ENCODE assay signal across 26 cellular contexts in the genomic region with DNA sequence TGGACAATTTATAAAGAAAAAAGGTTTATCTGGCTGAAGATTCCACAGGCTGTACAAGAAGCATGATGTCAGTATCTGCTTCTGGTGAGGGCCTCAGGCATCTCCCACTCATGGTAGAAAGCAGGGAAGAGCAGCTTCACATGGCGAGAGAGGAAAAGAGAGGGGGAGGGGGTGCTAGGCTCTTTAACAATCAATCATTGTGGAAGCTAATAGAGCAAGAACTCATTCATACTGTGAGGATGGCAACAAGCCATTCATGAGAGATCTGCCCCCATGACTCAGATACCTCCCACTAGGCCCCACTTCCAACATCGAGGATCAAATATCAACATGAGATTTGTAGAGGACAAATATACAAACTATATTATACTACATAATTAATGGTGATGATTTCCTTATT.
DNase-seq lines count a peak whose midpoint lies in the region; ATAC-seq, FAIRE-seq and TF ChIP-seq lines count a peak whose summit lies in the region.
"Had no signal": no experiment of that assay in that cellular context is flagged by ENCODE, and none has a peak within 500 bp of the region (broad histone marks: within the 10 kb centered on the region; RNA-seq: fewer than 3 reads in every experiment).

No MANE protein-coding gene starts in this region.

- H3K4ac ChIP-seq in mesenchymal stem cell (ENCODE audit: low read depth in 1 of 2, low read length in 2 of 2), result no peak overlapping the region

- no peak overlapping the region for H3K14ac ChIP-seq in mesenchymal stem cell (ENCODE audit: low read length in 2 of 2)

- no peaks in the 10 kb centered on the region for H3K27me3 Mint-ChIP-seq in astrocyte (ENCODE audit: low read depth, unreplicated experiment)
- H3K27me3 Mint-ChIP-seq: activated CD4-positive, alpha-beta T cell treated with anti-CD3 and anti-CD28 coated beads, Interleukin-2, amount 10 ng/mL, durations not matched to agents 7 days and 5 days had no signal

- H3K9ac ChIP-seq in astrocyte (ENCODE audit: low read length) (no peak overlapping the region), mesenchymal stem cell (ENCODE audit: low read length) (no peak overlapping the region)

- H3K4me3 ChIP-seq in astrocyte (ENCODE audit: insufficient read depth, low read depth, low read length), result no peak overlapping the region
- no peak overlapping the region for H3K4me3 ChIP-seq in mesenchymal stem cell (ENCODE audit: insufficient read depth in 1 of 2, low read depth in 1 of 2, low read length in 2 of 2)
- H3K4me3 ChIP-seq: body of pancreas, coronary artery, psoas muscle, SJSA1, testis had no signal

- no peak overlapping the region for H3K27ac Mint-ChIP-seq in astrocyte (ENCODE audit: unreplicated experiment)
- H3K27ac Mint-ChIP-seq: activated CD4-positive, alpha-beta T cell treated with anti-CD3 and anti-CD28 coated beads, Interleukin-2, amount 10 ng/mL, durations not matched to agents 7 days and 5 days; activated naive CD8-positive, alpha-beta T cell; activated T-helper 17 cell treated with anti-CD3 and anti-CD28 coated beads, Interleukin-2, amount 50 U/mL, for 72 hours; stimulated activated memory B cell treated with anti-CD40 and anti-IgM and Interleukin-4, amounts not matched to agents 10 μg/mL and 1 μg/mL and 100 μg/mL, for 72 hours had no signal

- DNase-seq in NCI-H1048 (lab: John Stamatoyannopoulos, UW) (peak; percentile 26), astrocyte (ENCODE audit: low read depth) (peak; percentile 43), head of caudate nucleus (peak in 33 of 42 donors; percentile 5 to 83 (median 31)), smooth muscle cell of the brain vasculature (ENCODE audit: low read depth, low spot score) (peak; percentile 71), posterior vena cava (ENCODE audit: low spot score) (no peak), mesenchymal stem cell (no peak)
- DNase-seq: activated CD4-positive, alpha-beta T cell treated with anti-CD3 and anti-CD28 coated beads, Interleukin-2, amount 10 ng/mL, durations not matched to agents 7 days and 5 days; body of pancreas; glutamatergic neuron; Karpas-422; NCI-H187 treated with DMSO at 0.1 percent for 48 hours; NCI-H345; psoas muscle; stimulated activated CD4-positive, alpha-beta T cell treated with anti-CD3 and anti-CD28 coated beads, Interleukin-2, amount 100 ng/mL, for 24 hours; testis had no signal

- 100% methylated on average over 1 of the region's 2 CpGs for WGBS in mesenchymal stem cell

- no peak for ATAC-seq in GM18867 (IDR thresholded peaks at IDR 0.05; ENCODE audit: unreplicated experiment)
- ATAC-seq: activated T-helper 17 cell treated with anti-CD3 and anti-CD28 coated beads, Interleukin-2, amount 50 U/mL, for 72 hours; body of pancreas; left lobe of liver; Panc1; psoas muscle; stimulated activated memory B cell treated with anti-CD40 and anti-IgM and Interleukin-4, amounts not matched to agents 10 μg/mL and 1 μg/mL and 100 μg/mL, for 72 hours had no signal

- H3K4me3 Mint-ChIP-seq in astrocyte (ENCODE audit: unreplicated experiment), result no peak overlapping the region
- H3K4me3 Mint-ChIP-seq: activated CD4-positive, alpha-beta T cell treated with anti-CD3 and anti-CD28 coated beads, Interleukin-2, amount 10 ng/mL, durations not matched to agents 7 days and 5 days; activated naive CD8-positive, alpha-beta T cell; activated T-helper 17 cell treated with anti-CD3 and anti-CD28 coated beads, Interleukin-2, amount 50 U/mL, for 72 hours; stimulated activated memory B cell treated with anti-CD40 and anti-IgM and Interleukin-4, amounts not matched to agents 10 μg/mL and 1 μg/mL and 100 μg/mL, for 72 hours had no signal

- no peaks in the 10 kb centered on the region for H3K9me3 ChIP-seq in astrocyte (ENCODE audit: insufficient read depth, low read depth, low read length)
- no peaks in the 10 kb centered on the region for H3K9me3 ChIP-seq in mesenchymal stem cell (ENCODE audit: control insufficient read depth, low read length)
- H3K9me3 ChIP-seq: body of pancreas, psoas muscle, SJSA1, testis had no signal

- no peaks in the 10 kb centered on the region for H4K20me1 ChIP-seq in astrocyte (ENCODE audit: insufficient read depth, low read length)

- H3K4me2 ChIP-seq in astrocyte (ENCODE audit: low read length) (no peak overlapping the region), mesenchymal stem cell (ENCODE audit: low read length, poor library complexity, severe bottlenecking) (no peak overlapping the region)

- no peak overlapping the region for H2BK120ac ChIP-seq in mesenchymal stem cell (ENCODE audit: low read depth, low read length)

- H3K36me3 Mint-ChIP-seq in astrocyte (ENCODE audit: low read depth, unreplicated experiment), result no peaks in the 10 kb centered on the region
- H3K36me3 Mint-ChIP-seq: activated naive CD8-positive, alpha-beta T cell; stimulated activated memory B cell treated with anti-CD40 and anti-IgM and Interleukin-4, amounts not matched to agents 10 μg/mL and 1 μg/mL and 100 μg/mL, for 72 hours had no signal

- H2BK12ac ChIP-seq in mesenchymal stem cell (ENCODE audit: low read length in 2 of 2), result no peak overlapping the region

- no peak for TF ChIP-seq CTCF in astrocyte (IDR thresholded peaks at IDR 0.05; ENCODE audit: insufficient read depth, low read depth, low read length)

- H4K91ac ChIP-seq in mesenchymal stem cell (ENCODE audit: low read length), result no peak overlapping the region

- H3K18ac ChIP-seq in mesenchymal stem cell (ENCODE audit: low read depth in 1 of 2, low read length in 2 of 2), result no peak overlapping the region

- no peaks in the 10 kb centered on the region for H3K79me1 ChIP-seq in mesenchymal stem cell (replicated peaks; ENCODE audit: low read length, poor library complexity, severe bottlenecking)

- no peaks in the 10 kb centered on the region for H3K36me3 ChIP-seq in astrocyte (ENCODE audit: insufficient read depth, low read length)
- H3K36me3 ChIP-seq in mesenchymal stem cell (ENCODE audit: control insufficient read depth in 1 of 2, insufficient read depth in 2 of 2, low read depth in 1 of 2, low read length in 2 of 2), result no peaks in the 10 kb centered on the region
- H3K36me3 ChIP-seq: SJSA1 had no signal

- H3K79me2 ChIP-seq in astrocyte (ENCODE audit: insufficient read depth, low read length), result no peaks in the 10 kb centered on the region

- no peak for FAIRE-seq in astrocyte (lab: Jason Lieb, UNC)
- FAIRE-seq: GM12891, HTR-8/SVneo had no signal

- H3K23ac ChIP-seq in mesenchymal stem cell (ENCODE audit: low read length in 2 of 2), result no peak overlapping the region

- no peaks in the 10 kb centered on the region for H3K9me3 Mint-ChIP-seq in astrocyte (ENCODE audit: unreplicated experiment)
- H3K9me3 Mint-ChIP-seq: activated CD4-positive, alpha-beta T cell treated with anti-CD3 and anti-CD28 coated beads, Interleukin-2, amount 10 ng/mL, durations not matched to agents 7 days and 5 days; stimulated activated memory B cell treated with anti-CD40 and anti-IgM and Interleukin-4, amounts not matched to agents 10 μg/mL and 1 μg/mL and 100 μg/mL, for 72 hours had no signal

- H2AFZ ChIP-seq in astrocyte (ENCODE audit: low read depth, low read length) (no peak overlapping the region), mesenchymal stem cell (ENCODE audit: low read depth, low read length) (no peak overlapping the region)

- H3K27ac ChIP-seq in astrocyte (ENCODE audit: low read depth, low read length), result no peak overlapping the region
- no peak overlapping the region for H3K27ac ChIP-seq in mesenchymal stem cell (ENCODE audit: low read length, poor library complexity, severe bottlenecking)
- H3K27ac ChIP-seq: body of pancreas, coronary artery, psoas muscle, SJSA1, testis, VCaP had no signal

- H3K27me3 ChIP-seq in astrocyte (ENCODE audit: insufficient read depth, low read length) (no peaks in the 10 kb centered on the region), mesenchymal stem cell (ENCODE audit: control insufficient read depth in 1 of 2, insufficient read depth in 1 of 2, low read length in 2 of 2) (no peaks in the 10 kb centered on the region)
- H3K27me3 ChIP-seq: body of pancreas, SJSA1, testis had no signal

- no peak overlapping the region for H2BK5ac ChIP-seq in mesenchymal stem cell (ENCODE audit: low read depth, low read length, poor library complexity, severe bottlenecking)

- H2AK5ac ChIP-seq in mesenchymal stem cell (ENCODE audit: low read length, severe bottlenecking), result no peak overlapping the region

- peaks cover 10% of the 10 kb centered on the region for H3K4me1 Mint-ChIP-seq in astrocyte (ENCODE audit: low read depth, unreplicated experiment)
- H3K4me1 Mint-ChIP-seq: activated CD4-positive, alpha-beta T cell treated with anti-CD3 and anti-CD28 coated beads, Interleukin-2, amount 10 ng/mL, durations not matched to agents 7 days and 5 days; activated T-helper 17 cell treated with anti-CD3 and anti-CD28 coated beads, Interleukin-2, amount 50 U/mL, for 72 hours; stimulated activated memory B cell treated with anti-CD40 and anti-IgM and Interleukin-4, amounts not matched to agents 10 μg/mL and 1 μg/mL and 100 μg/mL, for 72 hours had no signal

- H3K4me1 ChIP-seq in astrocyte (ENCODE audit: insufficient read depth, low read length), result peaks cover 5% of the 10 kb centered on the region
- no peaks in the 10 kb centered on the region for H3K4me1 ChIP-seq in mesenchymal stem cell (ENCODE audit: control insufficient read depth, insufficient read depth, low read depth, low read length)
- H3K4me1 ChIP-seq: body of pancreas, psoas muscle, SJSA1, testis had no signal

- intact Hi-C loops in head of caudate nucleus (cut with DNase I) (loop anchor here (5.0 kb wide), 1 partner anchor 80 kb away; no protein-coding TSS in a partner anchor), posterior vena cava (cut with DNase I) (no loop called here)

- no peak overlapping the region for H4K8ac ChIP-seq in mesenchymal stem cell (ENCODE audit: low read length)

- H2BK15ac ChIP-seq in mesenchymal stem cell (ENCODE audit: low read depth, poor library complexity, severe bottlenecking), result no peak overlapping the region

Comparison
In these comparisons a context has a peak if more than half of its experiments do, and no peak if none do; other contexts are left out.
1. DNase-seq: peak in NCI-H1048 (single experiment), astrocyte (single experiment), head of caudate nucleus (33 of 42) and smooth muscle cell of the brain vasculature (single experiment); none in posterior vena cava (single experiment) and mesenchymal stem cell (single experiment).